28 cellular contexts compared by ENCODE assay signal in the genomic region with DNA sequence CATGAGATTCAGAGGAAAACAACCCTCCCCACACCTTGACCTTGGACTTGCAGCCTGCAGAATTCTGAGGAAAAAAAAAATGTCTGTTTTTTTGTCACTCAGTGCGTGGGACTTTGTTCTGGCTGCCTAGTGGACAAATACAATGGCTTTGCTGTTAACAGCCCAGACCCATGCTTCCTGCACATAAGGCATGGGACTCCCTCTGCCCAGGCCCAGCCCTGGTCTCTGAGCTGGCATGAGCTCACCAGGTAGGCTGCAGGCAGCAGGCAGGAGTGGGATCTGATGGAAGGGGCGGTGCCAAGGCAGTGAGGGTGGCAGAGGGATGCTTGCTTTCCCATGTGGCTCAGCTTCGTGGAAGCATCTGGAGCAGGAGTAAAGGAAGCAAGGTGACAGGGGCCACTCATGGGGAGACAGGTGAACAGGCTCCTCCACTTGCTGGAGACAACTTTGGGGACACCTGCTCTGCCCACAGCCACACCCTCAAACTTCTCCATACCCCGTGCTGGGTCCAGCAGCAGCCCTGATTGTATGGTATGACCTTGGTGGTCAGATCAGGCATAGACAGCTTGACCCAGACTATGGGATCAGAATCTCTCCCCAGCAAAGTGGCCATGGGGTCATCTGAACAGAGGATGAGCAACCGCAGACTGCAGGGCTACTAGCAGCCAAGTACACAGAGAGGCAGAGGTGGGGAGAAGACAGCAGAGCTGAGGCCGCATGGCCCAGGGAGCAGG. TPM values are rescaled to one million over a fixed set of nuclear protein-coding genes. Genes with fewer than 3 reads are reported as not detected.
DNase-seq lines count a peak whose midpoint lies in the region; ATAC-seq and TF ChIP-seq lines count a peak whose summit lies in the region.
"Had no signal": no experiment of that assay in that cellular context is flagged by ENCODE, and none has a peak within 500 bp of the region (broad histone marks: within the 10 kb centered on the region; RNA-seq: fewer than 3 reads in every experiment).

No MANE protein-coding gene starts in this region.

- H4K20me1 ChIP-seq in IMR-90 (ENCODE audit: insufficient read depth, low read length), result no peaks in the 10 kb centered on the region

- no TSS peak for BruUV-seq in IMR-90 (replicated peaks; lab: Mats Ljungman, UMichigan)

- no peaks in the 10 kb centered on the region for H3K9me3 ChIP-seq in IMR-90 (ENCODE audit: control insufficient read depth, insufficient read depth, low read length)
- H3K9me3 ChIP-seq in heart left ventricle, result no peaks in the 10 kb centered on the region
- H3K9me3 ChIP-seq: thoracic aorta, vagina had no signal

- no peak overlapping the region for H3K4me2 ChIP-seq in IMR-90 (ENCODE audit: low read depth, low read length)

- H3K4me1 ChIP-seq in IMR-90 (ENCODE audit: control insufficient read depth, insufficient read depth, low read length) (peaks cover 11% of the 10 kb centered on the region), heart left ventricle (no peaks in the 10 kb centered on the region)
- H3K4me1 ChIP-seq: vagina had no signal

- no peak overlapping the region; the same call in 2 of the 3 replicates for H2BK15ac ChIP-seq in IMR-90 (ENCODE audit: low read depth, low read length)

- TF ChIP-seq CTCF in IMR-90 (conservative IDR thresholded peaks at IDR 0.05; ENCODE audit: low read depth, low read length) (no peak), heart left ventricle (IDR thresholded peaks at IDR 0.05) (no peak)

- H3K4me3 ChIP-seq in IMR-90 (ENCODE audit: insufficient read depth, low read depth, low read length) (no peak overlapping the region), heart left ventricle (no peak overlapping the region)
- H3K4me3 ChIP-seq: thoracic aorta, vagina had no signal

- peaks cover 4% of the 10 kb centered on the region for H3K4me1 Mint-ChIP-seq in activated CD4-positive, alpha-beta T cell treated with anti-CD3 and anti-CD28 coated beads, Interleukin-2, amount 10 ng/mL, durations not matched to agents 24 days and 14 days
- no peaks in the 10 kb centered on the region for H3K4me1 Mint-ChIP-seq in activated CD4-positive, alpha-beta T cell treated with anti-CD3 and anti-CD28 coated beads, Interleukin-2, amount 10 ng/mL, durations not matched to agents 7 days and 5 days

- no peaks in the 10 kb centered on the region for H3K36me3 Mint-ChIP-seq in activated CD4-positive, alpha-beta T cell treated with anti-CD3 and anti-CD28 coated beads, Interleukin-2, amount 10 ng/mL, durations not matched to agents 24 days and 14 days (ENCODE audit: low read depth)
- H3K36me3 Mint-ChIP-seq in activated CD4-positive, alpha-beta T cell treated with anti-CD3 and anti-CD28 coated beads, Interleukin-2, amount 10 ng/mL, durations not matched to agents 7 days and 5 days (ENCODE audit: low read depth), result no peaks in the 10 kb centered on the region
- H3K36me3 Mint-ChIP-seq: activated naive CD4-positive, alpha-beta T cell treated with anti-CD3 and anti-CD28 coated beads, Interleukin-2, amount 50 U/mL, for 72 hours; naive thymus-derived CD4-positive, alpha-beta T cell had no signal

- H3K27me3 ChIP-seq in IMR-90 (ENCODE audit: control insufficient read depth, insufficient read depth, low read length) (peaks cover 20% of the 10 kb centered on the region; the same call in 1 of the 2 replicates), heart left ventricle (peaks cover 0 to 5% (median 0%) of the 10 kb centered on the region in 9 donors)
- H3K27me3 ChIP-seq: vagina had no signal

- TF ChIP-seq RAD21 in IMR-90 (IDR thresholded peaks at IDR 0.05; ENCODE audit: low read length), result no peak

- peaks cover 9% of the 10 kb centered on the region; the same call in 1 of the 2 replicates for H3K9me1 ChIP-seq in IMR-90 (ENCODE audit: insufficient read depth, low read length)

- no peak overlapping the region for H2AFZ ChIP-seq in IMR-90 (replicated peaks; ENCODE audit: low read length, poor library complexity)

- no peak for TF ChIP-seq POLR2A in IMR-90 (IDR thresholded peaks at IDR 0.05; ENCODE audit: low read depth, low read length)
- no peak for TF ChIP-seq POLR2A in heart left ventricle (IDR thresholded peaks at IDR 0.05)

- no peaks in the 10 kb centered on the region for H3K79me1 ChIP-seq in IMR-90 (ENCODE audit: low read depth in 1 of 2, low read length in 2 of 2)

- POLR2A ChIA-PET in activated CD4-positive, alpha-beta T cell treated with anti-CD3 and anti-CD28 coated beads, Interleukin-2, amount 10 ng/mL, durations not matched to agents 7 days and 5 days (lab: Charles Lee), result no interaction called here
- POLR2A ChIA-PET in IMR-90 (lab: Charles Lee; ENCODE audit: unreplicated experiment), result no interaction called here

- H3K27ac ChIP-seq in IMR-90 (ENCODE audit: insufficient read depth, low read length) (no peak overlapping the region), heart left ventricle (no peak overlapping the region)
- H3K27ac ChIP-seq: thoracic aorta, vagina had no signal

- intact Hi-C loops in activated CD4-positive, alpha-beta T cell treated with anti-CD3 and anti-CD28 coated beads, Interleukin-2, amount 10 ng/mL, durations not matched to agents 24 days and 14 days (cut with micrococcal nuclease), result no loop called here
- intact Hi-C loops in IMR-90 (cut with micrococcal nuclease), result no loop called here
- intact Hi-C loops in heart left ventricle (cut with DNase I), result loop anchor here in 1 of 10 donors (10.0 kb wide), 1 partner anchor 92 kb away; no protein-coding TSS in a partner anchor
- intact Hi-C loops in Right ventricle myocardium superior (cut with DNase I), result no loop called here

- H3K36me3 ChIP-seq in IMR-90 (ENCODE audit: control insufficient read depth, insufficient read depth, low read length) (no peaks in the 10 kb centered on the region), heart left ventricle (no peaks in the 10 kb centered on the region)
- H3K36me3 ChIP-seq: thoracic aorta, vagina had no signal

- H3K23ac ChIP-seq in IMR-90 (ENCODE audit: low read depth, low read length), result no peak overlapping the region

- no peak overlapping the region for H4K5ac ChIP-seq in IMR-90 (ENCODE audit: low read depth, low read length)

- WGBS in IMR-90 (ENCODE audit: extremely low coverage in 2 of 2, insufficient read length in 1 of 2), 2 experiments, result no CpG with 5 or more reads among the region's 6 CpGs
- 85 to 89% (median 88%) methylated on average over 5 to 6 of the region's 6 CpGs for WGBS in heart left ventricle, 4 donors

- 0 out of 2 replicates have a peak overlapping the region, but pooled peaks have one; percentile 1 for H3K14ac ChIP-seq in IMR-90 (replicated peaks; ENCODE audit: low read depth, low read length)

- no peak overlapping the region for H3K56ac ChIP-seq in IMR-90 (ENCODE audit: extremely low read depth, insufficient read depth, low read length)

- H3K9me3 Mint-ChIP-seq in activated CD4-positive, alpha-beta T cell treated with anti-CD3 and anti-CD28 coated beads, Interleukin-2, amount 10 ng/mL, durations not matched to agents 24 days and 14 days, result no peaks in the 10 kb centered on the region
- H3K9me3 Mint-ChIP-seq in activated CD4-positive, alpha-beta T cell treated with anti-CD3 and anti-CD28 coated beads, Interleukin-2, amount 10 ng/mL, durations not matched to agents 7 days and 5 days, result no peaks in the 10 kb centered on the region
- H3K9me3 Mint-ChIP-seq: activated CD8-positive, alpha-beta T cell treated with anti-CD3 and anti-CD28 coated beads for 36 hours; activated naive CD4-positive, alpha-beta T cell treated with anti-CD3 and anti-CD28 coated beads, Interleukin-2, amount 50 U/mL, for 72 hours; CD4-positive, alpha-beta T cell; naive thymus-derived CD4-positive, alpha-beta T cell; stimulated activated naive CD8-positive, alpha-beta T cell treated with anti-CD3 and anti-CD28 coated beads, Interleukin-15, Interleukin-2, amounts not matched to agents 100 ng/mL and 50 ng/mL, for 24 hours had no signal

- no peak for ATAC-seq in IMR-90 (ENCODE audit: low read depth)
- ATAC-seq in heart left ventricle, result no peak
- no peak for ATAC-seq in Right ventricle myocardium superior (ENCODE audit: poor library complexity)
- ATAC-seq: activated CD8-positive, alpha-beta T cell treated with anti-CD3 and anti-CD28 coated beads for 36 hours; activated naive CD4-positive, alpha-beta T cell treated with anti-CD3 and anti-CD28 coated beads, Interleukin-2, amount 50 U/mL, for 72 hours; HCT116; naive thymus-derived CD4-positive, alpha-beta T cell; Right ventricle myocardium inferior; T-helper 17 cell had no signal

- no peak overlapping the region for H2AK9ac ChIP-seq in IMR-90 (replicated peaks; ENCODE audit: low read depth, low read length, poor library complexity)

- no peak overlapping the region for H3K27ac Mint-ChIP-seq in activated CD4-positive, alpha-beta T cell treated with anti-CD3 and anti-CD28 coated beads, Interleukin-2, amount 10 ng/mL, durations not matched to agents 24 days and 14 days
- no peak overlapping the region for H3K27ac Mint-ChIP-seq in activated CD4-positive, alpha-beta T cell treated with anti-CD3 and anti-CD28 coated beads, Interleukin-2, amount 10 ng/mL, durations not matched to agents 7 days and 5 days
- H3K27ac Mint-ChIP-seq: activated CD8-positive, alpha-beta T cell treated with anti-CD3 and anti-CD28 coated beads for 36 hours; activated naive CD4-positive, alpha-beta T cell treated with anti-CD3 and anti-CD28 coated beads, Interleukin-2, amount 50 U/mL, for 72 hours; CD4-positive, alpha-beta T cell; naive thymus-derived CD4-positive, alpha-beta T cell; stimulated activated naive CD8-positive, alpha-beta T cell treated with anti-CD3 and anti-CD28 coated beads, Interleukin-15, Interleukin-2, amounts not matched to agents 100 ng/mL and 50 ng/mL, for 24 hours; T-helper 17 cell had no signal

- peak overlapping the region; percentile 24 for H2BK120ac ChIP-seq in IMR-90 (ENCODE audit: low read depth, low read length)

- H3K18ac ChIP-seq in IMR-90 (ENCODE audit: low read depth, low read length), result 0 out of 2 replicates have a peak overlapping the region, but pooled peaks have one; percentile 15

- no peak overlapping the region for H2BK5ac ChIP-seq in IMR-90 (ENCODE audit: low read depth, low read length, poor library complexity, severe bottlenecking)

- no peak overlapping the region for H3K4me3 Mint-ChIP-seq in activated CD4-positive, alpha-beta T cell treated with anti-CD3 and anti-CD28 coated beads, Interleukin-2, amount 10 ng/mL, durations not matched to agents 24 days and 14 days
- H3K4me3 Mint-ChIP-seq in activated CD4-positive, alpha-beta T cell treated with anti-CD3 and anti-CD28 coated beads, Interleukin-2, amount 10 ng/mL, durations not matched to agents 7 days and 5 days, result no peak overlapping the region
- H3K4me3 Mint-ChIP-seq: activated CD8-positive, alpha-beta T cell treated with anti-CD3 and anti-CD28 coated beads for 36 hours; CD4-positive, alpha-beta T cell; naive thymus-derived CD4-positive, alpha-beta T cell; stimulated activated naive CD8-positive, alpha-beta T cell treated with anti-CD3 and anti-CD28 coated beads, Interleukin-15, Interleukin-2, amounts not matched to agents 100 ng/mL and 50 ng/mL, for 24 hours; T-helper 17 cell had no signal

- 0 out of 2 replicates have a peak overlapping the region, but pooled peaks have one; percentile 19 for H2AK5ac ChIP-seq in IMR-90 (ENCODE audit: low read depth, low read length)

- peaks cover 20% of the 10 kb centered on the region for H3K27me3 Mint-ChIP-seq in activated CD4-positive, alpha-beta T cell treated with anti-CD3 and anti-CD28 coated beads, Interleukin-2, amount 10 ng/mL, durations not matched to agents 24 days and 14 days
- peaks cover 14% of the 10 kb centered on the region for H3K27me3 Mint-ChIP-seq in activated CD4-positive, alpha-beta T cell treated with anti-CD3 and anti-CD28 coated beads, Interleukin-2, amount 10 ng/mL, durations not matched to agents 7 days and 5 days
- H3K27me3 Mint-ChIP-seq: CD4-positive, alpha-beta T cell had no signal

- no peak overlapping the region; a peak in 1 of 4 replicates for H4K8ac ChIP-seq in IMR-90 (ENCODE audit: low read depth in 2 of 2, low read length in 2 of 2)

- no peak overlapping the region for H2BK20ac ChIP-seq in IMR-90 (ENCODE audit: low read depth, low read length)

- DNase-seq in activated CD4-positive, alpha-beta T cell treated with anti-CD3 and anti-CD28 coated beads, Interleukin-2, amount 10 ng/mL, durations not matched to agents 24 days and 14 days, result peak; percentile 47
- no peak for DNase-seq in activated CD4-positive, alpha-beta T cell treated with anti-CD3 and anti-CD28 coated beads, Interleukin-2, amount 10 ng/mL, durations not matched to agents 7 days and 5 days
- no peak for DNase-seq in IMR-90
- DNase-seq in kidney tubule cell (ENCODE audit: low spot score), result peak; percentile 23
- peak; percentile 8 for DNase-seq in retina
- DNase-seq in heart left ventricle, result no peak
- no peak for DNase-seq in stimulated activated CD4-positive, alpha-beta T cell treated with anti-CD3 and anti-CD28 coated beads, Interleukin-4, amount 100 ng/mL, for 4 hours
- no peak for DNase-seq in Right ventricle myocardium superior
- DNase-seq: activated CD8-positive, alpha-beta T cell treated with anti-CD3 and anti-CD28 coated beads for 36 hours; AML-193; CD4-positive, alpha-beta T cell; NCI-H1417 treated with DMSO at 0.1 percent for 48 hours; NCI-H2029 treated with DMSO at 0.1 percent for 48 hours; NCI-H524 treated with DMSO at 0.1 percent for 48 hours; stimulated activated CD4-positive, alpha-beta T cell treated with anti-CD3 and anti-CD28 coated beads, Interleukin-1b, Interleukin-23, amount 100 ng/mL, for 48 hours; T-helper 17 cell had no signal

- no peak overlapping the region for H3K9ac ChIP-seq in IMR-90 (ENCODE audit: low read depth, low read length)

- peak overlapping the region; percentile 68; the same call in 1 of the 2 replicates for H4K91ac ChIP-seq in IMR-90 (ENCODE audit: insufficient read depth, low read depth, low read length)

- in situ Hi-C loops in IMR-90 (cut with MboI; ENCODE audit: low sequenced_read_pairs), result no loop called here

- dilution Hi-C loops in IMR-90 (cut with HindIII; ENCODE audit: low sequenced_read_pairs, unreplicated experiment), result no loop called here

- CTCF ChIA-PET in activated CD4-positive, alpha-beta T cell treated with anti-CD3 and anti-CD28 coated beads, Interleukin-2, amount 10 ng/mL, durations not matched to agents 7 days and 5 days (lab: Charles Lee), result no interaction called here
- CTCF ChIA-PET in IMR-90 (lab: Yijun Ruan, JAX), result interaction anchor here (1.2 kb wide), 1 partner anchor 61 kb away, joined by 3 read pairs; no protein-coding TSS in a partner anchor

- H3K4ac ChIP-seq in IMR-90 (ENCODE audit: low read depth, low read length), result peak overlapping the region; percentile 54; the same call in 1 of the 2 replicates

RNA-seq across cellular contexts. Expression of gene ANXA8, which starts 27.0 kb away (rescaled TPM):
- total RNA-seq in activated CD4-positive, alpha-beta T cell treated with anti-CD3 and anti-CD28 coated beads, Interleukin-2, amount 10 ng/mL, durations not matched to agents 24 days and 14 days, result 0.17 TPM in 1 of 2 replicates, not detected in the other
- under 1 TPM; 0.17 to 0.30 TPM for total RNA-seq in activated CD4-positive, alpha-beta T cell treated with anti-CD3 and anti-CD28 coated beads, Interleukin-2, amount 10 ng/mL, durations not matched to agents 7 days and 5 days
- 0.83 and 0.90 TPM in 2 replicates for total RNA-seq in IMR-90 (2012; rRNA removed)
- 1.1 and 1.3 TPM in 2 replicates for polyA plus RNA-seq in IMR-90 (2012; rRNA removed)
- 0.46 and 0.56 TPM in 2 replicates for polyA plus RNA-seq in IMR-90 (2012; cell fraction: cytosol; rRNA removed)
- 2.2 and 4.2 TPM in 2 replicates for polyA plus RNA-seq in IMR-90 (2012; cell fraction: nucleus; rRNA removed; ENCODE audit: low replicate concordance)
- total RNA-seq in heart left ventricle, result 10 to 100 TPM in 1 of 9 donors, under 1 TPM in 3, not detected in 5; 0.30 to 52.4 (median 0.64) TPM
- polyA plus RNA-seq in heart left ventricle, result under 1 TPM in 1 of 2 donors, not detected in 1; 0.15 TPM
- 0.24 TPM for total RNA-seq in Right ventricle myocardium superior
- total RNA-seq: activated CD8-positive, alpha-beta T cell treated with anti-CD3 and anti-CD28 coated beads for 36 hours; activated naive CD4-positive, alpha-beta T cell treated with anti-CD3 and anti-CD28 coated beads, Interleukin-2, amount 50 U/mL, for 72 hours; CD4-positive, alpha-beta T cell; cerebellum; LHCN-M2; T-helper 17 cell; thoracic aorta had no signal
- polyA plus RNA-seq: naive thymus-derived CD4-positive, alpha-beta T cell had no signal

RNA-seq across cellular contexts. Expression of gene FAM25G, which starts 34.5 kb away (rescaled TPM):
- total RNA-seq in activated CD4-positive, alpha-beta T cell treated with anti-CD3 and anti-CD28 coated beads, Interleukin-2, amount 10 ng/mL, durations not matched to agents 24 days and 14 days, result not detected in 2 replicates
- total RNA-seq in activated CD4-positive, alpha-beta T cell treated with anti-CD3 and anti-CD28 coated beads, Interleukin-2, amount 10 ng/mL, durations not matched to agents 7 days and 5 days, result not detected
- not detected in 2 replicates for total RNA-seq in IMR-90 (2012; rRNA removed)
- polyA plus RNA-seq in IMR-90 (2012; rRNA removed), result not detected in 2 replicates
- not detected in 2 replicates for polyA plus RNA-seq in IMR-90 (2012; cell fraction: cytosol; rRNA removed)
- polyA plus RNA-seq in IMR-90 (2012; cell fraction: nucleus; rRNA removed; ENCODE audit: low replicate concordance), result not detected in 2 replicates
- not detected for total RNA-seq in heart left ventricle
- polyA plus RNA-seq in heart left ventricle, result not detected
- not detected for total RNA-seq in Right ventricle myocardium superior
- total RNA-seq: A172; activated CD8-positive, alpha-beta T cell treated with anti-CD3 and anti-CD28 coated beads for 36 hours; activated naive CD4-positive, alpha-beta T cell treated with anti-CD3 and anti-CD28 coated beads, Interleukin-2, amount 50 U/mL, for 72 hours; CD4-positive, alpha-beta T cell; cerebellum; LHCN-M2; liver; naive thymus-derived CD4-positive, alpha-beta T cell; omental fat pad; Right ventricle myocardium inferior; T-helper 17 cell; thoracic aorta; vagina had no signal
- polyA plus RNA-seq: liver; naive thymus-derived CD4-positive, alpha-beta T cell had no signal

Comparison
In these comparisons a context has a peak if more than half of its experiments do, and no peak if none do; other contexts are left out.
1. DNase-seq: peak in activated CD4-positive, alpha-beta T cell treated with anti-CD3 and anti-CD28 coated beads, Interleukin-2, amount 10 ng/mL, durations not matched to agents 24 days and 14 days (single experiment), kidney tubule cell (single experiment) and retina (single experiment); none in activated CD4-positive, alpha-beta T cell treated with anti-CD3 and anti-CD28 coated beads, Interleukin-2, amount 10 ng/mL, durations not matched to agents 7 days and 5 days (single experiment), IMR-90 (single experiment), heart left ventricle (0 of 5), stimulated activated CD4-positive, alpha-beta T cell treated with anti-CD3 and anti-CD28 coated beads, Interleukin-4, amount 100 ng/mL, for 4 hours (0 of 2) and Right ventricle myocardium superior (single experiment).